27 cellular contexts compared by ENCODE assay signal in the genomic region with DNA sequence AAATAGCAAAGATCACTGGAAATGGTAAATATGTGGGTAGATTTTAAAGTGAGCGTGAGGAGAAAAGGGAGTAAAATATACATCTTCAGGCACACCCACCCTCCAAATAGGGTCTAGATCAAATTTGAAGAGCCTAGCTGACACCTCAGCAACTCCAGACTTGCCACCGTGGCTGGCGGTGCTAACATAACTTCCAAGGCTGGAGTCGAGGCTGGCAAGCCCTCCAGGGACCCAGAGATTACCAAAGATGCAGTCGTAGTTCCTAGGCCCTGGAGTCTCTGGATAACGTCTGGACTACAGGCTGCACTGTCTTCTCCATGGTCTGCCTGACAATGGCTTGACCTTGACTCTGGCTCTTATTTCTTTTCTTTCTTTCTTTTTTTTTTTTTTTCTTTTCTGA. TPM values are rescaled to one million over a fixed set of nuclear protein-coding genes. Genes with fewer than 3 reads are reported as not detected.
"Had no signal": no experiment of that assay in that cellular context is flagged by ENCODE, and none has a peak within 500 bp of the region (broad histone marks: within the 10 kb centered on the region; RNA-seq: fewer than 3 reads in every experiment).

No MANE protein-coding gene starts in this region.

- H3K4me3 Mint-ChIP-seq: activated CD4-positive, alpha-beta memory T cell treated with anti-CD3 and anti-CD28 coated beads, Interleukin-2, amount 10 ng/mL, durations not matched to agents 7 days and 5 days; activated CD8-positive, alpha-beta memory T cell treated with anti-CD3 and anti-CD28 coated beads, Interleukin-2, amount 10 ng/mL, durations not matched to agents 7 days and 5 days; activated naive CD8-positive, alpha-beta T cell treated with anti-CD3 and anti-CD28 coated beads for 36 hours; central memory CD8-positive, alpha-beta T cell had no signal

- ATAC-seq: activated CD8-positive, alpha-beta memory T cell treated with anti-CD3 and anti-CD28 coated beads, Interleukin-2, amount 10 ng/mL, durations not matched to agents 7 days and 5 days had no signal

- H3K9me3 Mint-ChIP-seq: activated CD4-positive, alpha-beta memory T cell treated with anti-CD3 and anti-CD28 coated beads, Interleukin-2, amount 10 ng/mL, durations not matched to agents 7 days and 5 days; central memory CD8-positive, alpha-beta T cell had no signal

- H3K27ac ChIP-seq: cardiac muscle cell, WERI-Rb-1 had no signal

- DNase-seq: activated CD4-positive, alpha-beta memory T cell treated with anti-CD3 and anti-CD28 coated beads, Interleukin-2, amount 10 ng/mL, durations not matched to agents 7 days and 5 days; activated CD4-positive, alpha-beta T cell treated with anti-CD3 and anti-CD28 coated beads for 1 hour; activated CD4-positive, alpha-beta T cell treated with anti-CD3 and anti-CD28 coated beads for 48 hours; activated CD4-positive, CD25-positive, alpha-beta regulatory T cell; activated CD8-positive, alpha-beta memory T cell treated with anti-CD3 and anti-CD28 coated beads for 24 hours; activated CD8-positive, alpha-beta memory T cell treated with anti-CD3 and anti-CD28 coated beads, Interleukin-2, amount 10 ng/mL, durations not matched to agents 7 days and 5 days; activated CD8-positive, alpha-beta memory T cell treated with anti-CD3 and anti-CD28 coated beads, Interleukin-2, amount 50 U/mL, for 48 hours; activated effector memory CD4-positive, alpha-beta T cell treated with Interleukin-2 at 50 U/mL for 16 hours; activated naive CD4-positive, alpha-beta T cell treated with anti-CD3 and anti-CD28 coated beads, Interleukin-2, amount 50 U/mL, for 16 hours; activated naive CD8-positive, alpha-beta T cell treated with anti-CD3 and anti-CD28 coated beads for 36 hours; activated T-cell treated with anti-CD3 and anti-CD28 coated beads, Interleukin-2, amount 50 U/mL, for 48 hours; amniotic stem cell; aorta; Karpas-422; NCI-H1105 treated with DMSO at 0.1 percent for 48 hours; NCI-H1436; NCI-H1694; NCI-H1930; NCI-H2081 treated with DMSO at 0.1 percent for 48 hours; NCI-H226; NCI-H524 treated with DMSO at 0.1 percent for 48 hours; NK-92 treated with Interleukin-12 subunit alpha and Interleukin-12 subunit beta, amount 100 ng/mL, for 24 hours; Right ventricle myocardium superior; T1000; WERI-Rb-1 had no signal

- H3K4me3 ChIP-seq: cardiac muscle cell had no signal

- H3K27me3 ChIP-seq: cardiac muscle cell had no signal

- H3K27ac Mint-ChIP-seq: activated CD4-positive, alpha-beta memory T cell treated with anti-CD3 and anti-CD28 coated beads, Interleukin-2, amount 10 ng/mL, durations not matched to agents 7 days and 5 days; activated CD8-positive, alpha-beta memory T cell treated with anti-CD3 and anti-CD28 coated beads, Interleukin-2, amount 10 ng/mL, durations not matched to agents 7 days and 5 days; activated naive CD8-positive, alpha-beta T cell treated with anti-CD3 and anti-CD28 coated beads for 36 hours had no signal

- H3K36me3 ChIP-seq: cardiac muscle cell, WERI-Rb-1 had no signal

RNA-seq across cellular contexts. Expression of a gene that starts 22.5 kb away (rescaled TPM):
- total RNA-seq: activated CD4-positive, alpha-beta memory T cell treated with anti-CD3 and anti-CD28 coated beads, Interleukin-2, amount 10 ng/mL, durations not matched to agents 7 days and 5 days; activated CD8-positive, alpha-beta memory T cell treated with anti-CD3 and anti-CD28 coated beads, Interleukin-2, amount 10 ng/mL, durations not matched to agents 7 days and 5 days had no signal
